Comparison of ENCODE assay signal across 9 cellular contexts in the genomic region with DNA sequence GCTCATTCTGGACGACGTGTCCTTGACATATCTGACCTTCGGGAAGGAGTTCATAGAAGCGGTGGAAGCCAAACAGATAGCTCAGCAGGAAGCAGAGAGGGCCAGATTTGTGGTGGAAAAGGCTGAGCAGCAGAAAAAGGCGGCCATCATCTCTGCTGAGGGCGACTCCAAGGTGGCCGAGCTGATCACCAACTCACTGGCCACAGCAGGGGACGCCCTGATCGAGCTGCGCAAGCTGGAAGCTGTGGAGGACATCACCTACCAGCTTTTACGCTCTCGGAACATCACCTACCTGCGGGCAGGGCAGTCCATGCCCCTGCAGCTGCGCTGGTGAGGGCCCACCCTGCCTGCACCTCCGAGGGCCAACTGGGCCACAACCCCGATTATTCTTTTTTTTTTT.
"Had no signal": no experiment of that assay in that cellular context is flagged by ENCODE, and none has a peak within 500 bp of the region (broad histone marks: within the 10 kb centered on the region; RNA-seq: fewer than 3 reads in every experiment).

No MANE protein-coding gene starts in this region.

- FAIRE-seq: H54 had no signal

- H3K27ac Mint-ChIP-seq: GM23338, H9, HFFc6 had no signal

- ATAC-seq: GM23338, HCT116 had no signal

- H3K9me3 ChIP-seq: HAP-1 had no signal

- H3K9ac ChIP-seq: GM23248 had no signal

- H3K4me1 ChIP-seq: HAP-1 had no signal

- DNase-seq: GM23248, GOT3, H9, HCEC 1CT, HFFc6 had no signal

- H3K36me3 ChIP-seq: HAP-1 had no signal

- H3K9me3 Mint-ChIP-seq: GM23338, H9, HFFc6 had no signal

- H2AFZ ChIP-seq: GM23248, GM23338 had no signal

- H3K4me1 Mint-ChIP-seq: GM23338, H9 had no signal

- H3K4me3 ChIP-seq: GM23248, GM23338, HAP-1 had no signal

- H3K4me3 Mint-ChIP-seq: GM23338, H9, HFFc6 had no signal

- H3K4me2 ChIP-seq: GM23338 had no signal

- H3K27ac ChIP-seq: GM23248 had no signal
